In the genomic region with DNA sequence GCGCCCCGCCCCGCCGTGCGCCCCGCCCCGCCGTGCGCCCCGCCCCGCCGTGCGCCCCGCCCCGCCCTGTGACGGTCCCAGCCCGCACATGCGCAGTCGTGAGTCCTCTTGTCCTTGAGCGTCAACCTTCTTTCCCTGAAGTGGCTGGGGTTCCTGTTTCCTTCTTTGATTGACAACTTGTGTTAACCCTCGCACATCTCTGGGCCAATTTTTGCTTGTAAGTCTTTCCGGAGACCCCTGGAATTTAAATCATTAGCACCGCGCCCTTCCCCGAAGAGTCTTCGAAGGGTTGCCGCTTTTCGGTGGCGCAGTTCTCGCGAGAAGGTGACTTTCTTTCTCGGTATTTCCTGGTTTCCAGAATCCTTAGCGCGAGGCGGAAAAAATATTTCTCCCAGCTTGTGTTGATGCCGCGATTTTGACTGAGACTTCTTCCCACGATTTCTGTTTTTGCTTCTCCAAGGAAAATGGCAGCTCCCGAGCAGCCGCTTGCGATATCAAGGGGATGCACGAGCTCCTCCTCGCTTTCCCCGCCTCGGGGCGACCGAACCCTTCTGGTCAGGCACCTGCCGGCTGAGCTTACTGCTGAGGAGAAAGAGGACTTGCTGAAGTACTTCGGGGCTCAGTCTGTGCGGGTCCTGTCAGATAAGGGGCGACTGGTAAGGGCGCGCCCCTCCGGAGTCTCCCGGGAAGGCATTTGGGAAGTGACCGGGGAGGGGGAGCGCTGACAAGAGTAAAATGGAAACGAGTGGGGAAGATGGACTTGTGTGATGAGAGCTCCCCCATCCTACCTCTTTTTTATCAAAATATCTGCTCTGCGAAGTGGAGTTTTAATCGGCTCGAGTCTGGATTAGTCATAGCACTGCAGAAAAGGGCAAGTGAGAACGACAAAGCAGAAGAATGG, we compare ENCODE assay signal across 1 cellular context.
TF ChIP-seq lines count a peak whose summit lies in the region.

A gene with protein sequence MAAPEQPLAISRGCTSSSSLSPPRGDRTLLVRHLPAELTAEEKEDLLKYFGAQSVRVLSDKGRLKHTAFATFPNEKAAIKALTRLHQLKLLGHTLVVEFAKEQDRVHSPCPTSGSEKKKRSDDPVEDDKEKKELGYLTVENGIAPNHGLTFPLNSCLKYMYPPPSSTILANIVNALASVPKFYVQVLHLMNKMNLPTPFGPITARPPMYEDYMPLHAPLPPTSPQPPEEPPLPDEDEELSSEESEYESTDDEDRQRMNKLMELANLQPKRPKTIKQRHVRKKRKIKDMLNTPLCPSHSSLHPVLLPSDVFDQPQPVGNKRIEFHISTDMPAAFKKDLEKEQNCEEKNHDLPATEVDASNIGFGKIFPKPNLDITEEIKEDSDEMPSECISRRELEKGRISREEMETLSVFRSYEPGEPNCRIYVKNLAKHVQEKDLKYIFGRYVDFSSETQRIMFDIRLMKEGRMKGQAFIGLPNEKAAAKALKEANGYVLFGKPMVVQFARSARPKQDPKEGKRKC (plus strand): TSS at position 93 of the 901 bp plus-strand sequence. CDS start 372 bp downstream, at position 465.

TF ChIP-seq in HepG2, 621 proteins besides CTCF, POLR2A, EP300 and RAD21 (continued from another document and continues in another):
- TF ChIP-seq, protein P1, sequence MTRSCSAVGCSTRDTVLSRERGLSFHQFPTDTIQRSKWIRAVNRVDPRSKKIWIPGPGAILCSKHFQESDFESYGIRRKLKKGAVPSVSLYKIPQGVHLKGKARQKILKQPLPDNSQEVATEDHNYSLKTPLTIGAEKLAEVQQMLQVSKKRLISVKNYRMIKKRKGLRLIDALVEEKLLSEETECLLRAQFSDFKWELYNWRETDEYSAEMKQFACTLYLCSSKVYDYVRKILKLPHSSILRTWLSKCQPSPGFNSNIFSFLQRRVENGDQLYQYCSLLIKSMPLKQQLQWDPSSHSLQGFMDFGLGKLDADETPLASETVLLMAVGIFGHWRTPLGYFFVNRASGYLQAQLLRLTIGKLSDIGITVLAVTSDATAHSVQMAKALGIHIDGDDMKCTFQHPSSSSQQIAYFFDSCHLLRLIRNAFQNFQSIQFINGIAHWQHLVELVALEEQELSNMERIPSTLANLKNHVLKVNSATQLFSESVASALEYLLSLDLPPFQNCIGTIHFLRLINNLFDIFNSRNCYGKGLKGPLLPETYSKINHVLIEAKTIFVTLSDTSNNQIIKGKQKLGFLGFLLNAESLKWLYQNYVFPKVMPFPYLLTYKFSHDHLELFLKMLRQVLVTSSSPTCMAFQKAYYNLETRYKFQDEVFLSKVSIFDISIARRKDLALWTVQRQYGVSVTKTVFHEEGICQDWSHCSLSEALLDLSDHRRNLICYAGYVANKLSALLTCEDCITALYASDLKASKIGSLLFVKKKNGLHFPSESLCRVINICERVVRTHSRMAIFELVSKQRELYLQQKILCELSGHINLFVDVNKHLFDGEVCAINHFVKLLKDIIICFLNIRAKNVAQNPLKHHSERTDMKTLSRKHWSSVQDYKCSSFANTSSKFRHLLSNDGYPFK (CRISPR knock-in tag; IDR thresholded peaks at IDR 0.05; ENCODE audit: borderline replicate concordance): no peak
- TF ChIP-seq CREM (IDR thresholded peaks at IDR 0.05): peak; percentile 54; the same call in 1 of the 2 replicates
- no peak for TF ChIP-seq CREM (CRISPR knock-in tag; IDR thresholded peaks at IDR 0.05)
- no peak for TF ChIP-seq ZNF251 (CRISPR knock-in tag; IDR thresholded peaks at IDR 0.05)
- TF ChIP-seq, protein P2, sequence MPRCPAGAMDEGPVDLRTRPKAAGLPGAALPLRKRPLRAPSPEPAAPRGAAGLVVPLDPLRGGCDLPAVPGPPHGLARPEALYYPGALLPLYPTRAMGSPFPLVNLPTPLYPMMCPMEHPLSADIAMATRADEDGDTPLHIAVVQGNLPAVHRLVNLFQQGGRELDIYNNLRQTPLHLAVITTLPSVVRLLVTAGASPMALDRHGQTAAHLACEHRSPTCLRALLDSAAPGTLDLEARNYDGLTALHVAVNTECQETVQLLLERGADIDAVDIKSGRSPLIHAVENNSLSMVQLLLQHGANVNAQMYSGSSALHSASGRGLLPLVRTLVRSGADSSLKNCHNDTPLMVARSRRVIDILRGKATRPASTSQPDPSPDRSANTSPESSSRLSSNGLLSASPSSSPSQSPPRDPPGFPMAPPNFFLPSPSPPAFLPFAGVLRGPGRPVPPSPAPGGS (CRISPR knock-in tag; IDR thresholded peaks at IDR 0.05): no peak
- TF ChIP-seq RARA (CRISPR knock-in tag; IDR thresholded peaks at IDR 0.05): no peak
- TF ChIP-seq, protein P3, sequence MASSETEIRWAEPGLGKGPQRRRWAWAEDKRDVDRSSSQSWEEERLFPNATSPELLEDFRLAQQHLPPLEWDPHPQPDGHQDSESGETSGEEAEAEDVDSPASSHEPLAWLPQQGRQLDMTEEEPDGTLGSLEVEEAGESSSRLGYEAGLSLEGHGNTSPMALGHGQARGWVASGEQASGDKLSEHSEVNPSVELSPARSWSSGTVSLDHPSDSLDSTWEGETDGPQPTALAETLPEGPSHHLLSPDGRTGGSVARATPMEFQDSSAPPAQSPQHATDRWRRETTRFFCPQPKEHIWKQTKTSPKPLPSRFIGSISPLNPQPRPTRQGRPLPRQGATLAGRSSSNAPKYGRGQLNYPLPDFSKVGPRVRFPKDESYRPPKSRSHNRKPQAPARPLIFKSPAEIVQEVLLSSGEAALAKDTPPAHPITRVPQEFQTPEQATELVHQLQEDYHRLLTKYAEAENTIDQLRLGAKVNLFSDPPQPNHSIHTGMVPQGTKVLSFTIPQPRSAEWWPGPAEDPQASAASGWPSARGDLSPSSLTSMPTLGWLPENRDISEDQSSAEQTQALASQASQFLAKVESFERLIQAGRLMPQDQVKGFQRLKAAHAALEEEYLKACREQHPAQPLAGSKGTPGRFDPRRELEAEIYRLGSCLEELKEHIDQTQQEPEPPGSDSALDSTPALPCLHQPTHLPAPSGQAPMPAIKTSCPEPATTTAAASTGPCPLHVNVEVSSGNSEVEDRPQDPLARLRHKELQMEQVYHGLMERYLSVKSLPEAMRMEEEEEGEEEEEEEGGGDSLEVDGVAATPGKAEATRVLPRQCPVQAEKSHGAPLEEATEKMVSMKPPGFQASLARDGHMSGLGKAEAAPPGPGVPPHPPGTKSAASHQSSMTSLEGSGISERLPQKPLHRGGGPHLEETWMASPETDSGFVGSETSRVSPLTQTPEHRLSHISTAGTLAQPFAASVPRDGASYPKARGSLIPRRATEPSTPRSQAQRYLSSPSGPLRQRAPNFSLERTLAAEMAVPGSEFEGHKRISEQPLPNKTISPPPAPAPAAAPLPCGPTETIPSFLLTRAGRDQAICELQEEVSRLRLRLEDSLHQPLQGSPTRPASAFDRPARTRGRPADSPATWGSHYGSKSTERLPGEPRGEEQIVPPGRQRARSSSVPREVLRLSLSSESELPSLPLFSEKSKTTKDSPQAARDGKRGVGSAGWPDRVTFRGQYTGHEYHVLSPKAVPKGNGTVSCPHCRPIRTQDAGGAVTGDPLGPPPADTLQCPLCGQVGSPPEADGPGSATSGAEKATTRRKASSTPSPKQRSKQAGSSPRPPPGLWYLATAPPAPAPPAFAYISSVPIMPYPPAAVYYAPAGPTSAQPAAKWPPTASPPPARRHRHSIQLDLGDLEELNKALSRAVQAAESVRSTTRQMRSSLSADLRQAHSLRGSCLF (CRISPR knock-in tag; IDR thresholded peaks at IDR 0.05; ENCODE audit: borderline replicate concordance): no peak
- TF ChIP-seq NFIB (CRISPR knock-in tag; IDR thresholded peaks at IDR 0.05; ENCODE audit: borderline replicate concordance): no peak
- TF ChIP-seq ZNF101 (CRISPR knock-in tag; IDR thresholded peaks at IDR 0.05; ENCODE audit: borderline replicate concordance, low read depth): no peak
- TF ChIP-seq NFIC (IDR thresholded peaks at IDR 0.05; ENCODE audit: low read length): no peak
- no peak for TF ChIP-seq ARID2 (CRISPR knock-in tag; IDR thresholded peaks at IDR 0.05; ENCODE audit: borderline replicate concordance)
- no peak for TF ChIP-seq HNRNPL (IDR thresholded peaks at IDR 0.05; ENCODE audit: low read depth, low read length)
- no peak for TF ChIP-seq HNF4G (IDR thresholded peaks at IDR 0.05; ENCODE audit: borderline replicate concordance, low read depth, low read length)
- TF ChIP-seq HNF4G (CRISPR knock-in tag; IDR thresholded peaks at IDR 0.05; ENCODE audit: borderline replicate concordance, low read depth): no peak
- peak; percentile 82 for TF ChIP-seq POLR2G (IDR thresholded peaks at IDR 0.05; ENCODE audit: low read depth, low read length)
- TF ChIP-seq, protein P4, sequence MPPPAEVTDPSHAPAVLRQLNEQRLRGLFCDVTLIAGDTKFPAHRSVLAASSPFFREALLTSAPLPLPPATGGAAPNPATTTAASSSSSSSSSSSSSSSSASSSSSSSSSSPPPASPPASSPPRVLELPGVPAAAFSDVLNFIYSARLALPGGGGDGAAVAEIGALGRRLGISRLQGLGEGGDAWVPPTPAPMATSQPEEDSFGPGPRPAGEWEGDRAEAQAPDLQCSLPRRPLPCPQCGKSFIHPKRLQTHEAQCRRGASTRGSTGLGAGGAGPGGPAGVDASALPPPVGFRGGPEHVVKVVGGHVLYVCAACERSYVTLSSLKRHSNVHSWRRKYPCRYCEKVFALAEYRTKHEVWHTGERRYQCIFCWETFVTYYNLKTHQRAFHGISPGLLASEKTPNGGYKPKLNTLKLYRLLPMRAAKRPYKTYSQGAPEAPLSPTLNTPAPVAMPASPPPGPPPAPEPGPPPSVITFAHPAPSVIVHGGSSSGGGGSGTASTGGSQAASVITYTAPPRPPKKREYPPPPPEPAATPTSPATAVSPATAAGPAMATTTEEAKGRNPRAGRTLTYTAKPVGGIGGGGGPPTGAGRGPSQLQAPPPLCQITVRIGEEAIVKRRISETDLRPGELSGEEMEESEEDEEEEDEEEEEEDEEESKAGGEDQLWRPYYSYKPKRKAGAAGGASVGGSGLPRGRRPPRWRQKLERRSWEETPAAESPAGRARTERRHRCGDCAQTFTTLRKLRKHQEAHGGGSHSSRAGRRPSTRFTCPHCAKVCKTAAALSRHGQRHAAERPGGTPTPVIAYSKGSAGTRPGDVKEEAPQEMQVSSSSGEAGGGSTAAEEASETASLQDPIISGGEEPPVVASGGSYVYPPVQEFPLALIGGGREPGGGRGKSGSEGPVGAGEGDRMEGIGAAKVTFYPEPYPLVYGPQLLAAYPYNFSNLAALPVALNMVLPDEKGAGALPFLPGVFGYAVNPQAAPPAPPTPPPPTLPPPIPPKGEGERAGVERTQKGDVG (CRISPR knock-in tag; IDR thresholded peaks at IDR 0.05; ENCODE audit: borderline replicate concordance): no peak
- TF ChIP-seq ZNF616 (CRISPR knock-in tag; IDR thresholded peaks at IDR 0.05; ENCODE audit: low read depth): no peak
- no peak for TF ChIP-seq ZBTB1 (CRISPR knock-in tag; IDR thresholded peaks at IDR 0.05; ENCODE audit: borderline replicate concordance)
- TF ChIP-seq, protein P5, sequence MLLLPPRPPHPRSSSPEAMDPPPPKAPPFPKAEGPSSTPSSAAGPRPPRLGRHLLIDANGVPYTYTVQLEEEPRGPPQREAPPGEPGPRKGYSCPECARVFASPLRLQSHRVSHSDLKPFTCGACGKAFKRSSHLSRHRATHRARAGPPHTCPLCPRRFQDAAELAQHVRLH (CRISPR knock-in tag; IDR thresholded peaks at IDR 0.05; ENCODE audit: borderline replicate concordance, low read depth): 0 out of 2 replicates have a peak, but pooled peaks have one; percentile 15
- TF ChIP-seq ZNF598 (CRISPR knock-in tag; IDR thresholded peaks at IDR 0.05; ENCODE audit: borderline replicate concordance): 0 out of 2 replicates have a peak, but pooled peaks have one; percentile 27
- peak; percentile 93 for TF ChIP-seq KAT8 (CRISPR knock-in tag; IDR thresholded peaks at IDR 0.05)
- TF ChIP-seq ZIK1 (CRISPR knock-in tag; IDR thresholded peaks at IDR 0.05; ENCODE audit: borderline replicate concordance, low read depth): no peak
- no peak for TF ChIP-seq HDAC2 (CRISPR knock-in tag; IDR thresholded peaks at IDR 0.05)
- TF ChIP-seq CEBPG (CRISPR knock-in tag; IDR thresholded peaks at IDR 0.05): peak; percentile 2; the same call in 1 of the 2 replicates
- peak; percentile 68 for TF ChIP-seq RNF2 (conservative IDR thresholded peaks at IDR 0.05; ENCODE audit: low read depth)
- no peak for TF ChIP-seq STAG1 (CRISPR knock-in tag; IDR thresholded peaks at IDR 0.05)
- TF ChIP-seq ZNF205 (CRISPR knock-in tag; IDR thresholded peaks at IDR 0.05): peak; percentile 54; the same call in 1 of the 2 replicates
- TF ChIP-seq NBN (conservative IDR thresholded peaks at IDR 0.05): no peak
- TF ChIP-seq KDM5A (IDR thresholded peaks at IDR 0.05; ENCODE audit: borderline replicate concordance, low read length): peak; percentile 85
- no peak for TF ChIP-seq ZNF20 (CRISPR knock-in tag; IDR thresholded peaks at IDR 0.05)
- TF ChIP-seq NCOR1 (IDR thresholded peaks at IDR 0.05; ENCODE audit: borderline replicate concordance, low read length): no peak; the same call in 1 of the 2 replicates
